In the genomic region with DNA sequence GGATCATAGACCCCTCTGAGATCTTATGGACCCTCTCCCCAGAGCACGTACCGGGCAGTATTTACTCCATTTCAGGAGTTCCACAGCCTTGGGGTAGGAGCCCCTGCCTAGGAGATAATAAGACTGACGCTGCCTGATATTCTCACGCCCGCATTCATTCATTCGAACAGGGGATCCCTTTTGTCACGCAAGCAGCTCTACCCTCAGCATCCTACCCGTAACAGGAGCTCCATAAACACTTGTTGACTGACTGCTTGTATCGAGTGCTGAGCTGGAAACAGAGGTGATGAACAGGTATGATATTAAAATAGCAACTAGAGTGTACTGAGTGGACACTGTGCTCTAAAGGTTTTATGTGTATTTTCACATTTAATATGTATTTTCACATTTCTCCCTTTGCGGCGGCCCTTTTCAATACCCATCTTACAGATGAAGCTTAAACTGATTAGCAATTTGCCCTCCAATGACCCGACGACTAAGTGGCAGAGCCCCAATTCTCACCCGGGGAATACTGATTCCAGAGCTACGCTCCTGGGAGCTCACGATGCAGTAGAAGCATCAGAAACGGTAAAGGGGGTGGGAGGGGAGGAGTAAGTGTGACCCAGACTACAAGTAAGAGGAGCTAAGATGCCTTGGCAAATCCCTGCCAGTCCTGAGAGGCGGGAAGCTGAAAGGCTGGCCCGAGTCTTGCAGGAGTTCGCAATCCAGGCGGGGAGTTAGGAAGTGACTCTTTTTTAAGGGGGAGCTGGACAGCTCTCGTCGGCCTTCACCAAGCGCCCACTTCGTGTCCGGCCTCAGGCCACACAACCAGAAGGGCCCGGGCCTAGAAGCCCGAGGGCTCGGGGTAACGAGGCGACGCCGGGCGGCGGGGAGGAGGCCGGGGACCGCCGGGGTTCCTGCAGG, we compare ENCODE assay signal across 1 cellular context.
TF ChIP-seq lines count a peak whose summit lies in the region.

No MANE protein-coding gene starts in this region.

TF ChIP-seq in HEK293, 187 proteins besides CTCF, POLR2A, EP300 and RAD21 (continued from another document):
- TF ChIP-seq PATZ1 (tag by site-specific recombination; IDR thresholded peaks at IDR 0.05) (no peak), ZNF19 (tag by site-specific recombination; IDR thresholded peaks at IDR 0.05; ENCODE audit: low read depth) (no peak), ZNF623 (tag by site-specific recombination; IDR thresholded peaks at IDR 0.05) (no peak), HOXA7 (CRISPR knock-in tag; IDR thresholded peaks at IDR 0.05; ENCODE audit: borderline replicate concordance) (no peak), ZIC2 (tag by site-specific recombination; IDR thresholded peaks at IDR 0.05) (no peak), ZBTB17 (tag by site-specific recombination; IDR thresholded peaks at IDR 0.05) (peak; percentile 75), ZBTB7A (tag by site-specific recombination; IDR thresholded peaks at IDR 0.05; ENCODE audit: low read depth) (no peak), REPIN1 (tag by site-specific recombination; IDR thresholded peaks at IDR 0.05; ENCODE audit: low read depth) (no peak), SCRT1 (tag by site-specific recombination; IDR thresholded peaks at IDR 0.05; ENCODE audit: borderline replicate concordance) (peak; percentile 66; the same call in 1 of the 2 replicates), ZFP69B (tag by site-specific recombination; IDR thresholded peaks at IDR 0.05) (no peak), ZNF585B (tag by site-specific recombination; IDR thresholded peaks at IDR 0.05) (no peak), ZNF426 (tag by site-specific recombination; IDR thresholded peaks at IDR 0.05) (no peak), ZNF692 (tag by site-specific recombination; IDR thresholded peaks at IDR 0.05) (0 out of 2 replicates have a peak, but pooled peaks have one; percentile 14)
